Comparison of ENCODE assay signal across 21 cellular contexts in the genomic region with DNA sequence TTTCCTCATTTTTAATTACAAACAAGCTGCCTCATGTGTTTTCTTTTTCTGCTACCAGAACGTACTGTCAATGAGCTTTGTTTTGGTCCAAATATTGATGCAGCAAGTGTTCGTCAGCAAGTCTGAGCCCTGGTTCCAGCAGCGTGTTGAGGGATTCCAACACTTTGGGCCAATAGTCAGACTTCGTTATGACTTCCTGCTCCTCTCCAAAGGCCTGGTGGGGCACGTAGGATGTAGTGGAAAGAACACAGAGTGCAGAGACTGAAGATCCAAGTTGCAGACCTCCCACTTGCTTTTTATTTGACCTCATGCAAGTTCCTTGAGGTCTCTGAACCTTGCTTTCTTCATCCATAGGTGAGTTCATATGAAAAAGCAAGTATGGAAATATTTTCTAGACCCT.
"Had no signal": no experiment of that assay in that cellular context is flagged by ENCODE, and none has a peak within 500 bp of the region (broad histone marks: within the 10 kb centered on the region; RNA-seq: fewer than 3 reads in every experiment).

No MANE protein-coding gene starts in this region.

- H3K9me3 Mint-ChIP-seq: naive B cell had no signal

- H3K4me3 Mint-ChIP-seq: mesothelial cell of epicardium, naive B cell had no signal

- H3K4me3 ChIP-seq: coronary artery, dorsolateral prefrontal cortex, esophagus muscularis mucosa, gastrocnemius medialis, heart right ventricle, lower lobe of right lung, mucosa of descending colon had no signal

- H3K4me1 Mint-ChIP-seq: mesothelial cell of epicardium, naive B cell had no signal

- DNase-seq: dermis blood vessel endothelial cell; dorsolateral prefrontal cortex; effector CD4-positive, alpha-beta T cell; effector memory CD4-positive, alpha-beta T cell; foreskin fibroblast; foreskin melanocyte; gastrocnemius medialis; glutamatergic neuron; head of caudate nucleus; heart right ventricle; hippocampal formation; left colon; left ventricle myocardium superior; lower lobe of right lung; mesenchymal stem cell; mucosa of descending colon; naive B cell had no signal

- ATAC-seq: gastrocnemius medialis, left colon, left lobe of liver, left ventricle myocardium superior, lower lobe of right lung, mucosa of descending colon had no signal

- H3K27me3 ChIP-seq: esophagus muscularis mucosa, gastrocnemius medialis had no signal

- H3K27ac Mint-ChIP-seq: mesothelial cell of epicardium, naive B cell had no signal

- H3K27ac ChIP-seq: coronary artery, dorsolateral prefrontal cortex, esophagus muscularis mucosa, gastrocnemius medialis, lower lobe of right lung had no signal

- H3K36me3 ChIP-seq: esophagus muscularis mucosa, gastrocnemius medialis, heart right ventricle, lower lobe of right lung had no signal

- H3K9me3 ChIP-seq: esophagus muscularis mucosa, gastrocnemius medialis, heart right ventricle, lower lobe of right lung, mucosa of descending colon had no signal

- H3K4me1 ChIP-seq: gastrocnemius medialis had no signal

- H3K36me3 Mint-ChIP-seq: mesothelial cell of epicardium, naive B cell had no signal
